In genomic region chr4:121199742-121200561, GRCh38 we compare ENCODE assay signal across 10 cellular contexts. TPM values are rescaled to one million over a fixed set of nuclear protein-coding genes. Genes with fewer than 3 reads are reported as not detected.
A peak's percentile ranks its signal among the peaks of the same experiment; 100 is the strongest.
DNase-seq lines count a peak whose midpoint lies in the region; ATAC-seq, FAIRE-seq and TF ChIP-seq lines count a peak whose summit lies in the region.
"Had no signal": no experiment of that assay in that cellular context is flagged by ENCODE, and none has a peak within 500 bp of the region (broad histone marks: within the 10 kb centered on the region; RNA-seq: fewer than 3 reads in every experiment).

No MANE protein-coding gene starts in this region.

- CTCF ChIA-PET in HepG2 (lab: Yijun Ruan, JAX; ENCODE audit: low intra/inter-chr PET ratio, low total read pairs): no interaction called here

- peaks cover 35% of the 10 kb centered on the region for H3K4me1 Mint-ChIP-seq in stimulated activated naive CD8-positive, alpha-beta T cell treated with anti-CD3 and anti-CD28 coated beads, Interleukin-15, amount 100 ng/mL, for 72 hours

- no peaks in the 10 kb centered on the region for H3K27me3 Mint-ChIP-seq in stimulated activated naive CD8-positive, alpha-beta T cell treated with anti-CD3 and anti-CD28 coated beads, Interleukin-15, amount 100 ng/mL, for 72 hours

- H3K9me3 Mint-ChIP-seq in stimulated activated naive CD8-positive, alpha-beta T cell treated with anti-CD3 and anti-CD28 coated beads, Interleukin-15, amount 100 ng/mL, for 72 hours: peaks cover 5 to 10% of the 10 kb centered on the region in 2 donors

- H4K20me1 ChIP-seq in HepG2 (ENCODE audit: insufficient read depth, low read length) (no peaks in the 10 kb centered on the region), OCI-LY3 (ENCODE audit: insufficient read depth, low read length) (no peaks in the 10 kb centered on the region)

- in situ Hi-C loops in HepG2 (cut with HindIII; ENCODE audit: extremely low pct_ligation_motif_present, low pct_unique_long_range_greater_than_20kb): no loop called here

- H3K4me1 ChIP-seq in right lobe of liver: no peaks in the 10 kb centered on the region
- H3K4me1 ChIP-seq in HepG2 (ENCODE audit: insufficient read depth, low read length): no peaks in the 10 kb centered on the region
- peaks cover 54% of the 10 kb centered on the region for H3K4me1 ChIP-seq in OCI-LY3 (ENCODE audit: low read length)
- H3K4me1 ChIP-seq: tibial artery had no signal

- H3K9me3 ChIP-seq in right lobe of liver (no peaks in the 10 kb centered on the region), HepG2 (ENCODE audit: low read length) (no peaks in the 10 kb centered on the region), OCI-LY3 (ENCODE audit: insufficient read depth, low read length) (peaks cover 3% of the 10 kb centered on the region; the same call in 1 of the 2 replicates)
- H3K9me3 ChIP-seq: tibial artery had no signal

- H3K4me2 ChIP-seq in HepG2 (ENCODE audit: low read depth, low read length): no peak overlapping the region
- H3K4me2 ChIP-seq in OCI-LY3 (ENCODE audit: low read length): peak overlapping the region; percentile 80

- peak overlapping the region; percentile 29 to 80 for H3K27ac Mint-ChIP-seq in stimulated activated naive CD8-positive, alpha-beta T cell treated with anti-CD3 and anti-CD28 coated beads, Interleukin-15, amount 100 ng/mL, for 72 hours

- TF ChIP-seq CTCF in right lobe of liver (IDR thresholded peaks at IDR 0.05) (no peak), HepG2 (CRISPR knock-in tag; IDR thresholded peaks at IDR 0.05) (no peak), OCI-LY3 (IDR thresholded peaks at IDR 0.05; ENCODE audit: low read depth, low read length) (peak; percentile 65)

- intact Hi-C loops in right lobe of liver (cut with DNase I) (loop anchor here in 1 of 2 donors (10.0 kb wide), 1 partner anchor 45 kb away; no protein-coding TSS in a partner anchor), HepG2 (cut with micrococcal nuclease; ENCODE audit: unreplicated experiment) (loop anchor here (10.0 kb wide), 1 partner anchor 535 kb away; no protein-coding TSS in a partner anchor)

- peak in 3 of 4 donors; percentile 40 to 46 (median 44) for ATAC-seq in right lobe of liver
- no peak for ATAC-seq in HepG2
- ATAC-seq in HG02759 (IDR thresholded peaks at IDR 0.05; ENCODE audit: unreplicated experiment): peak; percentile 84
- peak; percentile 96 for ATAC-seq in stimulated activated naive CD8-positive, alpha-beta T cell treated with anti-CD3 and anti-CD28 coated beads, Interleukin-15, amount 100 ng/mL, for 72 hours

- H3K27me3 ChIP-seq in right lobe of liver: no peaks in the 10 kb centered on the region
- no peaks in the 10 kb centered on the region for H3K27me3 ChIP-seq in HepG2 (ENCODE audit: control insufficient read depth in 1 of 2, insufficient read depth in 2 of 2, low read length in 2 of 2)
- no peaks in the 10 kb centered on the region for H3K27me3 ChIP-seq in OCI-LY3 (ENCODE audit: low read depth, low read length)
- H3K27me3 ChIP-seq: tibial artery had no signal

- 42% methylated on average over 8 of the region's 10 CpGs for WGBS in right lobe of liver (ENCODE audit: insufficient coverage, low coverage, low lambda C conversion rate, missing lambda C conversion rate)
- 34% methylated on average over 10 of the region's 10 CpGs for WGBS in HepG2 (ENCODE audit: low lambda C conversion rate)

- H3K27ac ChIP-seq in right lobe of liver (no peak overlapping the region), HepG2 (ENCODE audit: extremely low read length, insufficient read depth, low read length) (no peak overlapping the region), OCI-LY3 (ENCODE audit: low read length) (peak overlapping the region; percentile 94)
- H3K27ac ChIP-seq: C4-2B, tibial artery had no signal

- H3K9ac ChIP-seq in HepG2 (ENCODE audit: insufficient read depth, low read depth, low read length) (no peak overlapping the region), OCI-LY3 (ENCODE audit: low read length) (peak overlapping the region; percentile 63)

- TF ChIP-seq RAD21 in HepG2 (CRISPR knock-in tag; IDR thresholded peaks at IDR 0.05): no peak

- no peak for FAIRE-seq in HepG2 (lab: Jason Lieb, UNC)

- TF ChIP-seq EP300 in HepG2 (IDR thresholded peaks at IDR 0.05; ENCODE audit: low read depth in 2 of 2, low read length in 2 of 2) (no peak), HepG2 (CRISPR knock-in tag; IDR thresholded peaks at IDR 0.05; ENCODE audit: borderline replicate concordance) (no peak)

- H3K36me3 ChIP-seq in right lobe of liver (no peaks in the 10 kb centered on the region), HepG2 (replicated peaks in 1 of 2; ENCODE audit: control insufficient read depth in 1 of 2, insufficient read depth in 2 of 2, low read length in 2 of 2) (no peaks in the 10 kb centered on the region), OCI-LY3 (replicated peaks; ENCODE audit: low read depth, low read length) (peaks cover 2% of the 10 kb centered on the region)
- H3K36me3 ChIP-seq: tibial artery had no signal

- DNase-seq in right lobe of liver (no peak), HepG2 (ENCODE audit: low spot score) (no peak), NCI-H1436 (lab: John Stamatoyannopoulos, UW) (no peak), cerebellar nuclear complex (lab: John Stamatoyannopoulos, UW) (no peak), DMS 273 (lab: John Stamatoyannopoulos, UW; ENCODE audit: unreplicated experiment) (no peak)
- DNase-seq in stimulated activated naive CD8-positive, alpha-beta T cell treated with anti-CD3 and anti-CD28 coated beads, Interleukin-15, amount 100 ng/mL, for 72 hours: peak; percentile 24 to 37
- DNase-seq: tibial artery had no signal

- no TSS peak for BruUV-seq in HepG2 (replicated peaks; lab: Mats Ljungman, UMichigan)

- no peak overlapping the region for H3K4me3 ChIP-seq in right lobe of liver
- H3K4me3 ChIP-seq in HepG2 (replicated peaks in 1 of 3; ENCODE audit: insufficient read depth in 1 of 3, low read depth in 2 of 3, low read length in 3 of 3): no peak overlapping the region
- H3K4me3 ChIP-seq in OCI-LY3 (ENCODE audit: low read length): peak overlapping the region; percentile 65
- H3K4me3 ChIP-seq: tibial artery had no signal

- POLR2A ChIA-PET in HepG2 (lab: Yijun Ruan, JAX): no interaction called here

- peak overlapping the region; percentile 64 to 72 for H3K4me3 Mint-ChIP-seq in stimulated activated naive CD8-positive, alpha-beta T cell treated with anti-CD3 and anti-CD28 coated beads, Interleukin-15, amount 100 ng/mL, for 72 hours

- TF ChIP-seq POLR2A in right lobe of liver (IDR thresholded peaks at IDR 0.05) (no peak), HepG2 (IDR thresholded peaks at IDR 0.05; ENCODE audit: insufficient read depth in 1 of 2, low read depth in 2 of 2, low read length in 2 of 2) (no peak)

- H2AFZ ChIP-seq in HepG2 (ENCODE audit: low read length): no peak overlapping the region
- peak overlapping the region; percentile 56 for H2AFZ ChIP-seq in OCI-LY3 (ENCODE audit: low read depth, low read length)

- H3K79me2 ChIP-seq in HepG2 (ENCODE audit: insufficient read depth, low read length): no peaks in the 10 kb centered on the region
- H3K79me2 ChIP-seq in OCI-LY3 (ENCODE audit: low read length): no peaks in the 10 kb centered on the region

TF ChIP-seq in HepG2, 621 proteins besides CTCF, POLR2A, EP300 and RAD21:
- TF ChIP-seq ZNF772 (CRISPR knock-in tag; IDR thresholded peaks at IDR 0.05): no peak
- TF ChIP-seq ZNF547 (CRISPR knock-in tag; IDR thresholded peaks at IDR 0.05): no peak
- no peak for TF ChIP-seq NCOR1 (IDR thresholded peaks at IDR 0.05; ENCODE audit: borderline replicate concordance, low read length)
- no peak for TF ChIP-seq JDP2 (CRISPR knock-in tag; IDR thresholded peaks at IDR 0.05; ENCODE audit: borderline replicate concordance)
- no peak for TF ChIP-seq TEAD3 (CRISPR knock-in tag; optimal IDR thresholded peaks at IDR 0.05; ENCODE audit: borderline replicate concordance)
- no peak for TF ChIP-seq HOXA5 (CRISPR knock-in tag; IDR thresholded peaks at IDR 0.05)
- TF ChIP-seq SRSF1 (optimal IDR thresholded peaks at IDR 0.05; ENCODE audit: low read depth, low read length): no peak
- no peak for TF ChIP-seq TAF15 (IDR thresholded peaks at IDR 0.05; ENCODE audit: low read depth, low read length, poor library complexity, severe bottlenecking)
- TF ChIP-seq EZH2 (conservative IDR thresholded peaks at IDR 0.05; ENCODE audit: low read depth, low read length): no peak
- TF ChIP-seq ZNF3 (CRISPR knock-in tag; IDR thresholded peaks at IDR 0.05): no peak
- no peak for TF ChIP-seq NFE2L2 (IDR thresholded peaks at IDR 0.05; ENCODE audit: low read length)
- no peak for TF ChIP-seq CAMTA2 (CRISPR knock-in tag; IDR thresholded peaks at IDR 0.05; ENCODE audit: borderline replicate concordance)
- no peak for TF ChIP-seq ZNF432 (CRISPR knock-in tag; IDR thresholded peaks at IDR 0.05; ENCODE audit: borderline replicate concordance)
- no peak for TF ChIP-seq NCOA5 (CRISPR knock-in tag; IDR thresholded peaks at IDR 0.05)
- TF ChIP-seq PAWR (CRISPR knock-in tag; IDR thresholded peaks at IDR 0.05; ENCODE audit: borderline replicate concordance): no peak

RNA-seq across cellular contexts. Expression of gene TNIP3, which starts 35.8 kb away (rescaled TPM):
- under 1 TPM in 1 of 6 experiments, not detected in 5; 0.06 TPM for total RNA-seq in right lobe of liver
- not detected in 2 replicates for total RNA-seq in HepG2 (2016; rRNA removed; fragmentation: Illumina TruSeq; extraction: Trizol)
- total RNA-seq in HepG2 (2016; cell fraction: cytosol; rRNA removed; fragmentation: Illumina TruSeq; extraction: Trizol; ENCODE audit: low read depth): not detected in 2 replicates
- not detected in 2 replicates for total RNA-seq in HepG2 (2016; cell fraction: insoluble cytoplasmic fraction; rRNA removed; fragmentation: Illumina TruSeq; extraction: Trizol)
- total RNA-seq in HepG2 (2016; cell fraction: membrane; rRNA removed; fragmentation: Illumina TruSeq; extraction: Trizol): not detected in 2 replicates
- total RNA-seq in HepG2 (2016; cell fraction: nucleus; rRNA removed; fragmentation: Illumina TruSeq; extraction: Trizol): not detected in 2 replicates
- polyA plus RNA-seq in HepG2 (2011; rRNA removed): not detected in 2 replicates
- not detected in 2 replicates for polyA plus RNA-seq in HepG2 (2011; cell fraction: cytosol; rRNA removed)
- polyA plus RNA-seq in HepG2 (2011; cell fraction: nucleus; rRNA removed): not detected in 2 replicates
- not detected in 2 replicates for polyA plus RNA-seq in HepG2 (2012)
- polyA plus RNA-seq in HepG2 (2016; cell fraction: cytosol; fragmentation: Illumina TruSeq; extraction: Trizol; ENCODE audit: low read depth): not detected in 2 replicates
- not detected in 2 replicates for polyA plus RNA-seq in HepG2 (2016; cell fraction: insoluble cytoplasmic fraction; fragmentation: Illumina TruSeq; extraction: Trizol; ENCODE audit: low read depth)
- not detected in 2 replicates for polyA plus RNA-seq in HepG2 (2016; cell fraction: membrane; fragmentation: Illumina TruSeq; extraction: Trizol; ENCODE audit: low read depth)
- polyA plus RNA-seq in HepG2 (2016; cell fraction: nucleus; fragmentation: Illumina TruSeq; extraction: Trizol; ENCODE audit: insufficient read depth, low read depth): not detected in 2 replicates
- polyA minus RNA-seq in HepG2 (2011; rRNA and poly(A)+ RNA removed; ENCODE audit: low replicate concordance): not detected in 2 replicates
- polyA minus RNA-seq in HepG2 (2011; cell fraction: cytosol; rRNA and poly(A)+ RNA removed): not detected in 2 replicates
- not detected in 2 replicates for polyA minus RNA-seq in HepG2 (2011; cell fraction: nucleus; rRNA and poly(A)+ RNA removed)

Comparison
In these comparisons a context has a peak if more than half of its experiments do, and no peak if none do; other contexts are left out.
1. DNase-seq: peak in stimulated activated naive CD8-positive, alpha-beta T cell treated with anti-CD3 and anti-CD28 coated beads, Interleukin-15, amount 100 ng/mL, for 72 hours (2 of 2); none in right lobe of liver (0 of 3), HepG2 (single experiment), NCI-H1436 (single experiment), cerebellar nuclear complex (0 of 2) and DMS 273 (single experiment).